ENCODE assay signal across 13 cellular contexts in the genomic region with DNA sequence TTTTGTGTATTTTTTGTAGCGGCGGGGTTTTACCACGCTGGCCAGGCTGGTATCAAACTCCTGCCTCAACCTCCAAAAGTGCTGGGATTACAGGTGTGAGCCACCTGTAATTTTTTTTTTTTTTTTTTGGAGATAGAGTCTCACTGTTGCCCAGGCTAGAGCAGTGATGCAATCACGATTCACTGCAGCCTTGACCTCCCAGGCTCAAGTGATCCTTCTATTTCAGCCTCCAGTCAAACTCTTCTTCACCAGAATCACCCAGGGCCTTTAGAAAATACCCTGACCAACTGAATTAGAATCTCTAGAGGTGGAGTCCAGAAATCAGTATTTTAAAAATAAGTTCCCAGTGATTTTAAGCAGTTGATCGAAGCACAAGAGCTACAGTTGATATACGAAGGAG. TPM values are rescaled to one million over a fixed set of nuclear protein-coding genes. Genes with fewer than 3 reads are reported as not detected.
DNase-seq lines count a peak whose midpoint lies in the region; ATAC-seq and TF ChIP-seq lines count a peak whose summit lies in the region.
"Had no signal": no experiment of that assay in that cellular context is flagged by ENCODE, and none has a peak within 500 bp of the region (broad histone marks: within the 10 kb centered on the region; RNA-seq: fewer than 3 reads in every experiment).

No MANE protein-coding gene starts in this region.

- TF ChIP-seq POLR2A in right lobe of liver (IDR thresholded peaks at IDR 0.05), result no peak

- H3K27ac ChIP-seq in right lobe of liver (peak overlapping the region; percentile 44 to 93 (median 74)), stomach smooth muscle (ENCODE audit: low read length) (peak overlapping the region; percentile 11)

- H3K4me1 ChIP-seq in adipocyte (ENCODE audit: control insufficient read depth, insufficient read depth, low read length), result peaks cover 59% of the 10 kb centered on the region
- H3K4me1 ChIP-seq in right lobe of liver, result peaks cover 0 to 62% (median 22%) of the 10 kb centered on the region in 4 donors
- H3K4me1 ChIP-seq in stomach smooth muscle (ENCODE audit: control insufficient read depth, insufficient read depth, low read length), result peaks cover 38% of the 10 kb centered on the region

- ATAC-seq in right lobe of liver (no peak), GM18498 (IDR thresholded peaks at IDR 0.05; ENCODE audit: unreplicated experiment) (no peak)

- TF ChIP-seq CTCF in HFFc6 (IDR thresholded peaks at IDR 0.05), result no peak
- TF ChIP-seq CTCF in right lobe of liver (IDR thresholded peaks at IDR 0.05), result no peak

- no peak for DNase-seq in HFFc6
- no peak for DNase-seq in adipocyte (ENCODE audit: low read depth)
- no peak for DNase-seq in right lobe of liver
- DNase-seq in NCI-H2196 treated with DMSO at 0.1 percent for 48 hours (lab: John Stamatoyannopoulos, UW; ENCODE audit: unreplicated experiment), result no peak
- no peak for DNase-seq in NCI-H2107 (lab: John Stamatoyannopoulos, UW)
- DNase-seq: activated B cell treated with CpG ODN at 0.5 μM for 24 hours; activated naive CD4-positive, alpha-beta T cell treated with anti-CD3 and anti-CD28 coated beads, Interleukin-2, amount 10 ng/mL, durations not matched to agents 7 days and 5 days; DMS79; NCI-H2171 had no signal

- WGBS in right lobe of liver (ENCODE audit: insufficient coverage, low coverage, low lambda C conversion rate, missing lambda C conversion rate), result 62% methylated on average over 6 of the region's 6 CpGs

- H3K4me3 ChIP-seq in adipocyte (ENCODE audit: low read length) (no peak overlapping the region), right lobe of liver (peak overlapping the region in 1 of 3 donors; percentile 9), stomach smooth muscle (ENCODE audit: low read length in 2 of 2) (no peak overlapping the region)

- peaks cover 28% of the 10 kb centered on the region for H3K36me3 Mint-ChIP-seq in HFFc6 (ENCODE audit: low read depth)

- peaks cover 6% of the 10 kb centered on the region for H3K27me3 Mint-ChIP-seq in HFFc6 (ENCODE audit: insufficient read depth)
- H3K27me3 Mint-ChIP-seq: activated B cell treated with CpG ODN at 0.5 μM for 24 hours; activated naive CD4-positive, alpha-beta T cell treated with anti-CD3 and anti-CD28 coated beads, Interleukin-2, amount 10 ng/mL, durations not matched to agents 7 days and 5 days had no signal

- H3K9me3 ChIP-seq in adipocyte (ENCODE audit: control insufficient read depth, low read length), result no peaks in the 10 kb centered on the region
- no peaks in the 10 kb centered on the region for H3K9me3 ChIP-seq in right lobe of liver
- H3K9me3 ChIP-seq in stomach smooth muscle (ENCODE audit: control insufficient read depth in 2 of 2, low read length in 2 of 2), result no peaks in the 10 kb centered on the region

- H3K27ac Mint-ChIP-seq in HFFc6, result peak overlapping the region; percentile 89

- intact Hi-C loops in right lobe of liver (cut with DNase I), result no loop called here

- peaks cover 60% of the 10 kb centered on the region for H3K4me1 Mint-ChIP-seq in HFFc6 (ENCODE audit: low read depth)

- no peaks in the 10 kb centered on the region for H3K27me3 ChIP-seq in adipocyte (replicated peaks; ENCODE audit: control insufficient read depth, insufficient read depth, low read length)
- no peaks in the 10 kb centered on the region for H3K27me3 ChIP-seq in right lobe of liver
- no peaks in the 10 kb centered on the region for H3K27me3 ChIP-seq in stomach smooth muscle (ENCODE audit: control insufficient read depth in 1 of 2, insufficient read depth in 2 of 2, low read length in 2 of 2)

- H3K36me3 ChIP-seq in adipocyte (ENCODE audit: control insufficient read depth, insufficient read depth, low read length, severe bottlenecking), result peaks cover 30% of the 10 kb centered on the region
- peaks cover 0 to 2% (median under 1%) of the 10 kb centered on the region in 4 donors for H3K36me3 ChIP-seq in right lobe of liver
- H3K36me3 ChIP-seq in stomach smooth muscle (ENCODE audit: control insufficient read depth in 2 of 2, insufficient read depth in 2 of 2, low read length in 2 of 2), result peaks cover 12% of the 10 kb centered on the region in 2 donors

- no peaks in the 10 kb centered on the region for H3K9me3 Mint-ChIP-seq in HFFc6
- H3K9me3 Mint-ChIP-seq: activated B cell treated with CpG ODN at 0.5 μM for 24 hours; activated naive CD4-positive, alpha-beta T cell treated with anti-CD3 and anti-CD28 coated beads, Interleukin-2, amount 10 ng/mL, durations not matched to agents 7 days and 5 days had no signal

- H3K4me3 Mint-ChIP-seq in HFFc6, result peak overlapping the region; percentile 62; the same call in 1 of the 2 replicates
- H3K4me3 Mint-ChIP-seq: activated B cell treated with CpG ODN at 0.5 μM for 24 hours; activated naive CD4-positive, alpha-beta T cell treated with anti-CD3 and anti-CD28 coated beads, Interleukin-2, amount 10 ng/mL, durations not matched to agents 7 days and 5 days had no signal

- peak overlapping the region; percentile 13 for H3K9ac ChIP-seq in adipocyte (ENCODE audit: low read length)
- H3K9ac ChIP-seq in stomach smooth muscle (ENCODE audit: low read length in 2 of 2), result no peak overlapping the region

RNA-seq across cellular contexts. Expression of a gene that starts 12.5 kb away (rescaled TPM):
- total RNA-seq in HFFc6 (2021; fragmentation: NEBNext Ultra II Directional; extraction: Animal tissue kit (Norgen Biotek cat#: 25700)), result not detected
- 1 to 10 TPM in 2 of 6 experiments, under 1 TPM in 4; 0.38 to 1.6 (median 0.85) TPM for total RNA-seq in right lobe of liver
- total RNA-seq: activated B cell treated with CpG ODN at 0.5 μM for 24 hours, pulmonary artery endothelial cell, RPMI7951 had no signal

RNA-seq across cellular contexts. Expression of a gene that starts 14.0 kb away (rescaled TPM):
- 10 to 100 TPM; 21.5 to 36.2 (median 25.3) TPM for total RNA-seq in HFFc6 (2021; fragmentation: NEBNext Ultra II Directional; extraction: Animal tissue kit (Norgen Biotek cat#: 25700))
- total RNA-seq in right lobe of liver, result 10 to 100 TPM; 14.3 to 36.4 (median 21.3) TPM

RNA-seq across cellular contexts. Expression of a gene that starts 19.6 kb away (rescaled TPM):
- 100 to 1,000 TPM; 184 to 204 (median 193) TPM for total RNA-seq in HFFc6 (2021; fragmentation: NEBNext Ultra II Directional; extraction: Animal tissue kit (Norgen Biotek cat#: 25700))
- 100 to 1,000 TPM in 1 of 6 experiments, 10 to 100 TPM in 5; 54.0 to 108 (median 65.3) TPM for total RNA-seq in right lobe of liver

RNA-seq across cellular contexts. Expression of a gene that starts 22.6 kb away (rescaled TPM):
- 1 to 10 TPM; 4.0 to 5.3 (median 4.2) TPM for total RNA-seq in HFFc6 (2021; fragmentation: NEBNext Ultra II Directional; extraction: Animal tissue kit (Norgen Biotek cat#: 25700))
- 10 to 100 TPM in 4 of 6 experiments, 1 to 10 TPM in 2; 9.0 to 27.9 (median 19.6) TPM for total RNA-seq in right lobe of liver

RNA-seq across cellular contexts. Expression of a gene that starts 36.9 kb away (rescaled TPM):
- not detected for total RNA-seq in HFFc6 (2021; fragmentation: NEBNext Ultra II Directional; extraction: Animal tissue kit (Norgen Biotek cat#: 25700))
- 1 to 10 TPM in 1 of 6 experiments, under 1 TPM in 2, not detected in 3; 0.11 to 1.2 (median 0.11) TPM for total RNA-seq in right lobe of liver
- total RNA-seq: pulmonary artery endothelial cell, RPMI7951 had no signal
